ENCODE assay signal across 28 cellular contexts in the genomic region with DNA sequence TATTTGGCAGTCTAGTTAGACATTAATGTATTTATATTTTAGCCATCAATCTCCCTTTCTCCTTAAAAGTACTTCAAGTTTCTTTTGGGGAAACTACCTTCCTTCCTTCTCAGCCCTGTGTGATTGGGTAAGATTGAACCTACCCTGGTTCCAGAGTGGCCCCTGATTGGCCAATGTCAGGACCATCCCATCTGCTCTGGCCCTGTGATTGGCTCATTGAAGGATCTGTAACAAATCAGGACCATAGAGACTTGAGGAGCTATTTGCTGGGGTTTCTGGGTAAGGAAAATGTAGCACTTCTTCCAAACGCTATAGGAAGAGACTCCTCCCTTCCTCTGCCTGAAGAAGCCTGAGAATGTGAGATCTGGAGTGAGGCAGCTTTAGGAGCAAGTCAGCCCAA. TPM values are rescaled to one million over a fixed set of nuclear protein-coding genes. Genes with fewer than 3 reads are reported as not detected.
"Had no signal": no experiment of that assay in that cellular context is flagged by ENCODE, and none has a peak within 500 bp of the region (broad histone marks: within the 10 kb centered on the region; RNA-seq: fewer than 3 reads in every experiment).

No MANE protein-coding gene starts in this region.

- H3K9me3 ChIP-seq: stomach, suprapubic skin, transverse colon, uterus had no signal

- H3K4me3 ChIP-seq: lung, neural progenitor cell, stomach, suprapubic skin, transverse colon, uterus had no signal

- H3K27me3 Mint-ChIP-seq: activated CD4-positive, alpha-beta T cell treated with anti-CD3 and anti-CD28 coated beads for 36 hours; activated naive CD8-positive, alpha-beta T cell treated with anti-CD3 and anti-CD28 coated beads for 36 hours; activated T-cell treated with anti-CD3 and anti-CD28 coated beads, Interleukin-2, amount 50 U/mL, for 24 hours; activated T-helper 17 cell treated with anti-CD3 and anti-CD28 coated beads, Interleukin-2, amount 50 U/mL, for 72 hours; stimulated activated memory B cell treated with anti-CD40 and anti-IgM and Interleukin-4, amounts not matched to agents 10 μg/mL and 1 μg/mL and 100 μg/mL, for 72 hours had no signal

- H3K4me1 Mint-ChIP-seq: activated B cell treated with CpG ODN at 0.5 μM for 24 hours; activated CD4-positive, alpha-beta T cell treated with anti-CD3 and anti-CD28 coated beads for 36 hours; activated naive CD8-positive, alpha-beta T cell treated with anti-CD3 and anti-CD28 coated beads for 36 hours; activated T-helper 17 cell treated with anti-CD3 and anti-CD28 coated beads, Interleukin-2, amount 50 U/mL, for 72 hours; immature natural killer cell; naive thymus-derived CD8-positive, alpha-beta T cell; stimulated activated memory B cell treated with anti-CD40 and anti-IgM and Interleukin-4, amounts not matched to agents 10 μg/mL and 1 μg/mL and 100 μg/mL, for 72 hours had no signal

- ATAC-seq: activated CD4-positive, alpha-beta T cell treated with anti-CD3 and anti-CD28 coated beads for 36 hours; activated T-helper 17 cell treated with anti-CD3 and anti-CD28 coated beads, Interleukin-2, amount 50 U/mL, for 72 hours; left lobe of liver; naive thymus-derived CD8-positive, alpha-beta T cell; sciatic nerve; stimulated activated memory B cell treated with anti-CD40 and anti-IgM and Interleukin-4, amounts not matched to agents 10 μg/mL and 1 μg/mL and 100 μg/mL, for 72 hours had no signal

- H3K36me3 ChIP-seq: neural progenitor cell, stomach, suprapubic skin, transverse colon, uterus had no signal

- H2AFZ ChIP-seq: neural progenitor cell had no signal

- H3K27ac Mint-ChIP-seq: activated B cell treated with CpG ODN at 0.5 μM for 24 hours; activated CD4-positive, alpha-beta T cell treated with anti-CD3 and anti-CD28 coated beads for 36 hours; activated naive CD8-positive, alpha-beta T cell treated with anti-CD3 and anti-CD28 coated beads for 36 hours; activated T-cell treated with anti-CD3 and anti-CD28 coated beads, Interleukin-2, amount 50 U/mL, for 24 hours; activated T-helper 17 cell treated with anti-CD3 and anti-CD28 coated beads, Interleukin-2, amount 50 U/mL, for 72 hours; immature natural killer cell; naive thymus-derived CD8-positive, alpha-beta T cell; stimulated activated memory B cell treated with anti-CD40 and anti-IgM and Interleukin-4, amounts not matched to agents 10 μg/mL and 1 μg/mL and 100 μg/mL, for 72 hours had no signal

- DNase-seq: activated B cell treated with CpG ODN at 0.5 μM for 24 hours; activated CD4-positive, alpha-beta T cell treated with anti-CD3 and anti-CD28 coated beads for 36 hours; activated CD4-positive, alpha-beta T cell treated with anti-CD3 and anti-CD28 coated beads, Interleukin-2, amount 50 U/mL, for 4 hours; activated CD8-positive, alpha-beta memory T cell treated with anti-CD3 and anti-CD28 coated beads for 24 hours; activated CD8-positive, alpha-beta memory T cell treated with anti-CD3 and anti-CD28 coated beads, Interleukin-2, amount 50 U/mL, for 4 hours; activated naive CD4-positive, alpha-beta T cell treated with Interleukin-2 at 50 U/mL for 16 hours; activated naive CD8-positive, alpha-beta T cell treated with anti-CD3 and anti-CD28 coated beads for 36 hours; activated T-cell treated with anti-CD3 and anti-CD28 coated beads, Interleukin-2, amount 50 U/mL, for 24 hours; immature natural killer cell; naive thymus-derived CD8-positive, alpha-beta T cell; posterior cingulate gyrus; small intestine; stimulated activated CD4-positive, alpha-beta T cell treated with anti-CD3 and anti-CD28 coated beads, Interleukin-2, amount 100 ng/mL, for 24 hours; stomach; T1000; transverse colon; uterus had no signal

- H3K4me2 ChIP-seq: neural progenitor cell had no signal

- H3K9me3 Mint-ChIP-seq: activated B cell treated with CpG ODN at 0.5 μM for 24 hours had no signal

- H3K4me3 Mint-ChIP-seq: activated B cell treated with CpG ODN at 0.5 μM for 24 hours; activated CD4-positive, alpha-beta T cell treated with anti-CD3 and anti-CD28 coated beads for 36 hours; activated naive CD8-positive, alpha-beta T cell treated with anti-CD3 and anti-CD28 coated beads for 36 hours; activated T-cell treated with anti-CD3 and anti-CD28 coated beads, Interleukin-2, amount 50 U/mL, for 24 hours; activated T-helper 17 cell treated with anti-CD3 and anti-CD28 coated beads, Interleukin-2, amount 50 U/mL, for 72 hours; immature natural killer cell; naive thymus-derived CD8-positive, alpha-beta T cell; neural progenitor cell; stimulated activated memory B cell treated with anti-CD40 and anti-IgM and Interleukin-4, amounts not matched to agents 10 μg/mL and 1 μg/mL and 100 μg/mL, for 72 hours had no signal

- H3K9ac ChIP-seq: neural progenitor cell had no signal

- FAIRE-seq: small intestine had no signal

- H3K36me3 Mint-ChIP-seq: activated naive CD8-positive, alpha-beta T cell treated with anti-CD3 and anti-CD28 coated beads for 36 hours; immature natural killer cell; naive thymus-derived CD8-positive, alpha-beta T cell; stimulated activated memory B cell treated with anti-CD40 and anti-IgM and Interleukin-4, amounts not matched to agents 10 μg/mL and 1 μg/mL and 100 μg/mL, for 72 hours had no signal

- H3K4me1 ChIP-seq: stomach, suprapubic skin, transverse colon, uterus had no signal

- H3K27ac ChIP-seq: epithelial cell of prostate, neural progenitor cell, stomach, suprapubic skin, transverse colon, uterus had no signal

- H3K27me3 ChIP-seq: neural progenitor cell, stomach, suprapubic skin, transverse colon, uterus had no signal

RNA-seq across cellular contexts. Expression of a gene that starts 59.3 kb away (rescaled TPM):
- total RNA-seq: activated B cell treated with CpG ODN at 0.5 μM for 24 hours; activated CD4-positive, alpha-beta T cell treated with anti-CD3 and anti-CD28 coated beads for 36 hours; activated naive CD8-positive, alpha-beta T cell treated with anti-CD3 and anti-CD28 coated beads for 36 hours; activated T-helper 17 cell treated with anti-CD3 and anti-CD28 coated beads, Interleukin-2, amount 50 U/mL, for 72 hours; fibroblast of villous mesenchyme; glomerular endothelial cell; naive thymus-derived CD8-positive, alpha-beta T cell; omental fat pad had no signal
